8 cellular contexts compared by ENCODE assay signal in the genomic region with DNA sequence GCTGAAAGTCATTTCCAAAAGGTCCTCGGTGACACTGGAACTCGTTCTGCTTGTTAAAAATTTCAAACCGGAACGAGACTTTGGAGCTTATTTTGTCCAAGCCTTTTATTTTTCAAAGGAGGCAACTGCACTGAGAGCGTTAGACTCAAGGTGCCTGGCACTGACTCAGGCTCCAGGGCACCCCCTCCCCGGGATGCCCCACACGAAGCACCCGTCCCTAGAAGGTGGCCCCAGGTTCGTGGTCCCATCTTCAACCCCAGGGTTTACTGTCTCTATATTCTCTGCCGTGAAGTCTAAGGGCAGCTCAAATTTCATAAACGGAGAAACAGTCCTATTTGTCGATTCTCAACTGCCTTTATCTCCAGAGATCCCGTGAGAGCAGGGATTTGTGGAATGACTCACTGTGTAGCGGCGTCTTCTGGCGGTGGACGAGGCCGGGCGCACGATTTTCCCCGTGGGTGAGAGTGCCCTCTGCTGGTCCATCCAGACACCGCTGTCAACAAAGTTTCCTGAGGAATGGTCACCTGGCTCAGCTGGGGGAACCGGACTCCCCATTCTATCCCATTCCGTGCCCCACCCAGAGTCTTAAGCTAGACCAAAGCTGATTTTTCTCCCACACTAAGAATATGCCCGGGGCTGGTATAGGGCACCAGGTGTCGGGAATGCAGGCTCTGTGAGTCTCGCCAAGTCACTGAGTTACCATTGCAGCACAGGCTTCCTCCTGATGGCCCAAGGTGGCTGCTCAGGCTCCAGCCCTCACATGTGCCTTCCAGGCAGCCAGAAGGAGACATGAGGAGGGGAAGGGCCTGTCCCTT. TPM values are rescaled to one million over a fixed set of nuclear protein-coding genes. Genes with fewer than 3 reads are reported as not detected.
DNase-seq lines count a peak whose midpoint lies in the region; ATAC-seq, FAIRE-seq and TF ChIP-seq lines count a peak whose summit lies in the region.
"Had no signal": no experiment of that assay in that cellular context is flagged by ENCODE, and none has a peak within 500 bp of the region (broad histone marks: within the 10 kb centered on the region; RNA-seq: fewer than 3 reads in every experiment).

No MANE protein-coding gene starts in this region.

- no peaks in the 10 kb centered on the region for H3K79me2 ChIP-seq in endothelial cell of umbilical vein (ENCODE audit: control insufficient read depth, insufficient read depth, low read length)

- DNase-seq in NCI-H1930 (lab: John Stamatoyannopoulos, UW) (peak; percentile 39 to 65), endothelial cell of umbilical vein (ENCODE audit: low read depth, low spot score) (peak; percentile 63), mesothelial cell of epicardium (ENCODE audit: low spot score in 2 of 2, unreplicated experiment in 2 of 2) (peak in 1 of 2 experiments; percentile 68), thoracic aorta (ENCODE audit: low spot score) (no peak)
- peak; percentile 71 for DNase-seq in activated CD4-positive, alpha-beta T cell treated with anti-CD3 and anti-CD28 coated beads for 48 hours

- no peak overlapping the region for H2AFZ ChIP-seq in endothelial cell of umbilical vein (ENCODE audit: low read depth, low read length)

- no TSS peak for BruUV-seq in endothelial cell of umbilical vein (replicated peaks; lab: Mats Ljungman, UMichigan)

- CTCF ChIA-PET in endothelial cell of umbilical vein (lab: Charles Lee): interaction anchor here (0.6 to 4.0 kb wide), 23 partner anchors 9 to 502 kb away, joined by 3 to 44 read pairs (median 4); no protein-coding TSS in a partner anchor

- TF ChIP-seq POLR2A in endothelial cell of umbilical vein (IDR thresholded peaks at IDR 0.05; ENCODE audit: low read depth, low read length): no peak

- no peaks in the 10 kb centered on the region for H4K20me1 ChIP-seq in endothelial cell of umbilical vein (replicated peaks; ENCODE audit: control insufficient read depth, extremely low read depth, insufficient read depth, low read length)

- TF ChIP-seq CTCF in GM12874 (IDR thresholded peaks at IDR 0.05; ENCODE audit: insufficient read depth, low read depth, low read length) (peak; percentile 88), endothelial cell of umbilical vein (IDR thresholded peaks at IDR 0.05; ENCODE audit: extremely low read depth in 1 of 2, insufficient read depth in 1 of 2, low read depth in 1 of 2, low read length in 2 of 2) (peak; percentile 80 to 84), mesothelial cell of epicardium (IDR thresholded peaks at IDR 0.05; ENCODE audit: unreplicated experiment) (peak; percentile 54), thoracic aorta (IDR thresholded peaks at IDR 0.05) (peak; percentile 37)

- H3K27me3 Mint-ChIP-seq in mesothelial cell of epicardium (ENCODE audit: low read depth): peaks cover 20% of the 10 kb centered on the region

- H3K36me3 Mint-ChIP-seq in mesothelial cell of epicardium: no peaks in the 10 kb centered on the region

- intact Hi-C loops in endothelial cell of umbilical vein (cut with micrococcal nuclease): loop anchor here (2.0 kb wide), 1 partner anchor 252 kb away; no protein-coding TSS in a partner anchor

- POLR2A ChIA-PET in endothelial cell of umbilical vein (lab: Charles Lee): no interaction called here

- no peak overlapping the region for H3K4me2 ChIP-seq in endothelial cell of umbilical vein (ENCODE audit: insufficient read depth, low read length)

- no peak overlapping the region for H3K4me3 Mint-ChIP-seq in mesothelial cell of epicardium

- dilution Hi-C loops in endothelial cell of umbilical vein (cut with MboI; ENCODE audit: extremely low pct_ligation_motif_present, low sequenced_read_pairs): no loop called here

- H3K27me3 ChIP-seq in endothelial cell of umbilical vein (ENCODE audit: control insufficient read depth in 2 of 2, insufficient read depth in 2 of 2, low read length in 2 of 2) (no peaks in the 10 kb centered on the region), thoracic aorta (replicated peaks; ENCODE audit: insufficient read depth) (no peaks in the 10 kb centered on the region)

- H3K36me3 ChIP-seq in endothelial cell of umbilical vein (ENCODE audit: control insufficient read depth in 2 of 2, extremely low read depth in 1 of 2, insufficient read depth in 2 of 2, low read length in 2 of 2): no peaks in the 10 kb centered on the region
- H3K36me3 ChIP-seq in thoracic aorta: no peaks in the 10 kb centered on the region

- H3K27ac Mint-ChIP-seq in mesothelial cell of epicardium: no peak overlapping the region

- H3K9ac ChIP-seq in endothelial cell of umbilical vein (replicated peaks; ENCODE audit: extremely low read depth, insufficient read depth, low read length): no peak overlapping the region

- no peak overlapping the region for H3K27ac ChIP-seq in endothelial cell of umbilical vein (ENCODE audit: insufficient read depth, low read depth, low read length)
- H3K27ac ChIP-seq in thoracic aorta: no peak overlapping the region

- peak; percentile 81 for FAIRE-seq in endothelial cell of umbilical vein (lab: Jason Lieb, UNC)

- H3K9me3 Mint-ChIP-seq in mesothelial cell of epicardium: no peaks in the 10 kb centered on the region

- H3K4me1 Mint-ChIP-seq in mesothelial cell of epicardium: no peaks in the 10 kb centered on the region

- H3K4me3 ChIP-seq in endothelial cell of umbilical vein (replicated peaks in 1 of 3; ENCODE audit: insufficient read depth in 1 of 3, low read depth in 1 of 3, low read length in 3 of 3): no peak overlapping the region
- no peak overlapping the region for H3K4me3 ChIP-seq in thoracic aorta

- H3K4me1 ChIP-seq in endothelial cell of umbilical vein (ENCODE audit: control insufficient read depth, extremely low read depth, insufficient read depth, low read length) (no peaks in the 10 kb centered on the region), thoracic aorta (ENCODE audit: control insufficient read depth in 1 of 2, low read depth in 2 of 2) (no peaks in the 10 kb centered on the region)

- no peaks in the 10 kb centered on the region for H3K9me3 ChIP-seq in endothelial cell of umbilical vein (replicated peaks; ENCODE audit: control insufficient read depth, insufficient read depth, low read length)
- H3K9me3 ChIP-seq in thoracic aorta: no peaks in the 10 kb centered on the region

- H3K9me1 ChIP-seq in endothelial cell of umbilical vein (replicated peaks; ENCODE audit: control insufficient read depth, extremely low read depth, insufficient read depth, low read length): no peaks in the 10 kb centered on the region

- ATAC-seq in thoracic aorta (ENCODE audit: insufficient number of reproducible peaks, low FRiP score, low read depth): no peak
- no peak for ATAC-seq in GM19035 (IDR thresholded peaks at IDR 0.05; ENCODE audit: unreplicated experiment)

TF ChIP-seq in endothelial cell of umbilical vein, 7 proteins besides CTCF, POLR2A, EP300 and RAD21:
- TF ChIP-seq POLR2AphosphoS5 (IDR thresholded peaks at IDR 0.05; ENCODE audit: insufficient read depth, low read depth, low read length) (no peak), MYC (IDR thresholded peaks at IDR 0.05; ENCODE audit: low read depth, low read length) (no peak), FOS (IDR thresholded peaks at IDR 0.05; ENCODE audit: borderline replicate concordance, insufficient read depth, low read length) (peak; percentile 50), GATA2 (IDR thresholded peaks at IDR 0.05; ENCODE audit: insufficient read depth, insufficient read length, low read depth, low read length) (no peak), EZH2 (IDR thresholded peaks at IDR 0.05; ENCODE audit: borderline replicate concordance, low read depth, low read length, severe bottlenecking) (no peak)
- TF ChIP-seq, protein P1, sequence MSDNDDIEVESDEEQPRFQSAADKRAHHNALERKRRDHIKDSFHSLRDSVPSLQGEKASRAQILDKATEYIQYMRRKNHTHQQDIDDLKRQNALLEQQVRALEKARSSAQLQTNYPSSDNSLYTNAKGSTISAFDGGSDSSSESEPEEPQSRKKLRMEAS (IDR thresholded peaks at IDR 0.05; ENCODE audit: insufficient read depth, insufficient read length): no peak

RNA-seq across cellular contexts. Expression of a gene that starts 27.1 kb away (rescaled TPM):
- not detected in 2 replicates for total RNA-seq in endothelial cell of umbilical vein
- polyA plus RNA-seq in endothelial cell of umbilical vein: not detected in 2 replicates
- not detected in 2 replicates for polyA plus RNA-seq in endothelial cell of umbilical vein (2011; cell fraction: cytosol; rRNA removed)
- not detected in 2 replicates for polyA plus RNA-seq in endothelial cell of umbilical vein (2011; cell fraction: nucleus; rRNA removed)
- polyA plus RNA-seq in endothelial cell of umbilical vein (2012): not detected in 2 replicates
- not detected in 2 replicates for polyA minus RNA-seq in endothelial cell of umbilical vein
- not detected for polyA minus RNA-seq in endothelial cell of umbilical vein (2011; cell fraction: cytosol; rRNA and poly(A)+ RNA removed)
- not detected in 2 replicates for polyA minus RNA-seq in endothelial cell of umbilical vein (2011; cell fraction: nucleus; rRNA and poly(A)+ RNA removed)
- not detected in 3 replicates for total RNA-seq in mesothelial cell of epicardium
- not detected for total RNA-seq in thoracic aorta

RNA-seq across cellular contexts. Expression of a gene that starts 50.9 kb away (rescaled TPM):
- total RNA-seq in endothelial cell of umbilical vein (not detected in 2 replicates), mesothelial cell of epicardium (not detected in 3 replicates), thoracic aorta (not detected)
- polyA plus RNA-seq in endothelial cell of umbilical vein: not detected in 2 replicates
- not detected in 2 replicates for polyA plus RNA-seq in endothelial cell of umbilical vein (2011; cell fraction: cytosol; rRNA removed)
- not detected in 2 replicates for polyA plus RNA-seq in endothelial cell of umbilical vein (2011; cell fraction: nucleus; rRNA removed)
- not detected in 2 replicates for polyA plus RNA-seq in endothelial cell of umbilical vein (2012)
- polyA minus RNA-seq in endothelial cell of umbilical vein: not detected in 2 replicates
- polyA minus RNA-seq in endothelial cell of umbilical vein (2011; cell fraction: cytosol; rRNA and poly(A)+ RNA removed): not detected
- not detected in 2 replicates for polyA minus RNA-seq in endothelial cell of umbilical vein (2011; cell fraction: nucleus; rRNA and poly(A)+ RNA removed)
- polyA plus RNA-seq: adipose tissue had no signal

Comparison
In these comparisons a context has a peak if more than half of its experiments do, and no peak if none do; other contexts are left out.
1. CTCF ChIP-seq: peak in every context shown above with its lines; median percentile 88 in GM12874; 82 in endothelial cell of umbilical vein; 54 in mesothelial cell of epicardium; 37 in thoracic aorta.